ENCODE assay signal across 1 cellular context in genomic region chr2:157596992-157597681, GRCh38.
A peak's percentile ranks its signal among the peaks of the same experiment; 100 is the strongest.
TF ChIP-seq lines count a peak whose summit lies in the region.

No MANE protein-coding gene starts in this region.

TF ChIP-seq in H1, 55 proteins besides CTCF, POLR2A, EP300 and RAD21 (continued from another document):
- TF ChIP-seq SIN3A (conservative IDR thresholded peaks at IDR 0.05 in 1 of 2, IDR thresholded peaks at IDR 0.05 in 1 of 2; ENCODE audit: low read depth in 1 of 2, low read length in 2 of 2) (no peak), SP4 (IDR thresholded peaks at IDR 0.05; ENCODE audit: low read length) (no peak), ASH2L (IDR thresholded peaks at IDR 0.05; ENCODE audit: low read length) (peak; percentile 37), RBBP5 (IDR thresholded peaks at IDR 0.05; ENCODE audit: borderline replicate concordance, low read depth, low read length) (0 out of 2 replicates have a peak, but pooled peaks have one; percentile 35), POU5F1 (IDR thresholded peaks at IDR 0.05; ENCODE audit: low read depth, low read length) (no peak), TCF12 (IDR thresholded peaks at IDR 0.05; ENCODE audit: low read depth, low read length) (0 out of 2 replicates have a peak, but pooled peaks have one; percentile 66), BACH1 (IDR thresholded peaks at IDR 0.05; ENCODE audit: low read length) (no peak), MAFK (IDR thresholded peaks at IDR 0.05; ENCODE audit: low read depth, low read length) (no peak), HDAC2 (IDR thresholded peaks at IDR 0.05; ENCODE audit: borderline replicate concordance in 1 of 2, low read depth in 2 of 2, low read length in 2 of 2) (0 out of 4 replicates have a peak, but pooled peaks have one; percentile 37), YY1 (IDR thresholded peaks at IDR 0.05; ENCODE audit: low read depth, low read length) (no peak), KDM4A (IDR thresholded peaks at IDR 0.05; ENCODE audit: low read depth, low read length, severe bottlenecking) (peak; percentile 41), SP2 (IDR thresholded peaks at IDR 0.05; ENCODE audit: low read length) (no peak), TEAD4 (IDR thresholded peaks at IDR 0.05; ENCODE audit: low read depth, low read length) (0 out of 2 replicates have a peak, but pooled peaks have one; percentile 7), E2F6 (IDR thresholded peaks at IDR 0.05) (peak; percentile 92), CHD1 (IDR thresholded peaks at IDR 0.05; ENCODE audit: low read depth, low read length) (no peak)
TF ChIP-seq in H1: peak in this region for 8.
